7 cellular contexts compared by ENCODE assay signal in the genomic region with DNA sequence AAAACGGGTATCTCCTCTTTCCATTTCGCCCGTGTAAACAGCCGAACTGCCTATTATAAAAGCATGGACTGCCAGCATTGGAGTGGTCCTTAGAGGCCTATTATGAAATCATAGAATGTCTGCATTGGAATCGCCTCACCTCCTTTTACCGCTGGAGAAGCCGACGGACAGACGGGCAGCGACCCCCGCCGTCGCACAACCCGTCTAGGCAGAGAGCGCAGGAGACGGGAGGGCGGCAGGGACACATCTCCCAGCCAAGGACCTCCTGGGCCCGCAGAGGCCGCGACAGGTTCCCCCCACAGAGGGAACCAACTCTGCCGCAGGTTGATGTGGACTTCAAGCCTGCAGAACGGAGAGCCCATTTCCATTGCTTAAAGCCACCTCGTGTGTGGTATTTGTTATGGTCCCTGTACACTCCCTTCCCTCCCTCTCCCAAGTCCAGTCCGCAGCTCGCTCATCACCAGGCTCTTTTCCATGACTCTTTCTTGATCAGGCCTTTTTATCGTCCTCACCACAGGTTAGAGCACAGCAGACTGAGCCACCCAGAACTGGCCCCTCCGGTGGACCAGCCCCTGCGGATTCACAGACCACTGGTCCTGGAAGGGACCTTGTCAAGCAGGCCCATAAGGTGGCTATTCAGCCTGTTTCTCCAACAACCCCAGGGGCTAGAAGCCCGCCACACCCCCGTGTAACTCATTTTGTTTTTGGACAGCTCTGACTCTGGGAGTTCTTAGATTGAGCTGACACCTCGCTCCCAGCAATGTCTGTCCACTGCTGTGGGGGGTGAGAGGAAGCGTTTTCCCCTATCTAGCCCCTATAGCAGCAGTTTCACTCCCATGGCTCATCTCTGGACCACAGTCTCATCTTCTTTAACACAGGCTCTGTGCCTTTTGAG. TPM values are rescaled to one million over a fixed set of nuclear protein-coding genes. Genes with fewer than 3 reads are reported as not detected.
DNase-seq lines count a peak whose midpoint lies in the region; ATAC-seq, FAIRE-seq and TF ChIP-seq lines count a peak whose summit lies in the region.

No MANE protein-coding gene starts in this region.

- H3K79me2 ChIP-seq in KMS-11 (ENCODE audit: insufficient read depth, low read depth) (peaks cover 41% of the 10 kb centered on the region), mammary epithelial cell (ENCODE audit: insufficient read depth, low read length) (peaks cover 42% of the 10 kb centered on the region)

- WGBS in mammary epithelial cell (ENCODE audit: low coverage, missing lambda C conversion rate): 25% methylated on average over 31 of the region's 32 CpGs
- 37% methylated on average over 32 of the region's 32 CpGs for WGBS in liver
- WGBS in thyroid gland, 2 donors: 29 to 39% methylated on average over 24 to 31 of the region's 32 CpGs

- H3K27ac ChIP-seq in KMS-11: no peak overlapping the region; the same call in 1 of the 2 replicates
- H3K27ac ChIP-seq in mammary epithelial cell (ENCODE audit: insufficient read depth, low read depth, low read length): peak overlapping the region; percentile 36
- H3K27ac ChIP-seq in liver (ENCODE audit: low read depth in 1 of 2, low read length in 2 of 2): peak overlapping the region in 1 of 2 donors; percentile 86
- peak overlapping the region; percentile 83 to 88 (median 86) for H3K27ac ChIP-seq in thyroid gland

- in situ Hi-C loops in mammary epithelial cell (cut with MboI; ENCODE audit: low sequenced_read_pairs in 2 of 2): loop anchor here (10.0 to 25.0 kb wide), 4 partner anchors 279 to 882 kb away; a partner anchor contains a TSS

- H3K36me3 ChIP-seq in KMS-11 (ENCODE audit: insufficient read depth) (no peaks in the 10 kb centered on the region), mammary epithelial cell (ENCODE audit: insufficient read depth, low read length) (no peaks in the 10 kb centered on the region), liver (ENCODE audit: control insufficient read depth in 4 of 4, insufficient read depth in 3 of 4, low read depth in 1 of 4, low read length in 3 of 4) (no peaks in the 10 kb centered on the region), thyroid gland (no peaks in the 10 kb centered on the region)

- H2AFZ ChIP-seq in KMS-11 (ENCODE audit: low read depth) (peak overlapping the region; percentile 70), mammary epithelial cell (ENCODE audit: low read depth, low read length) (peak overlapping the region; percentile 99)

- TF ChIP-seq CTCF in KMS-11 (conservative IDR thresholded peaks at IDR 0.05; ENCODE audit: low read depth, low read length): no peak
- TF ChIP-seq CTCF in mammary epithelial cell (conservative IDR thresholded peaks at IDR 0.05 in 1 of 2, IDR thresholded peaks at IDR 0.05 in 1 of 2; ENCODE audit: extremely low read depth in 1 of 2, insufficient read depth in 1 of 2, low read depth in 1 of 2, low read length in 2 of 2): no peak
- no peak for TF ChIP-seq CTCF in liver (IDR thresholded peaks at IDR 0.05; ENCODE audit: low read depth, low read length, missing input control)
- TF ChIP-seq CTCF in thyroid gland (IDR thresholded peaks at IDR 0.05): no peak

- CTCF ChIA-PET in mammary epithelial cell (lab: Charles Lee; ENCODE audit: low non-redundant PET): no interaction called here

- H3K27me3 ChIP-seq in KMS-11 (ENCODE audit: insufficient read depth, low read depth): no peaks in the 10 kb centered on the region
- no peaks in the 10 kb centered on the region for H3K27me3 ChIP-seq in mammary epithelial cell (ENCODE audit: insufficient read depth, low read length)
- no peaks in the 10 kb centered on the region for H3K27me3 ChIP-seq in liver (ENCODE audit: control insufficient read depth in 4 of 4, insufficient read depth in 4 of 4, low read length in 3 of 4)
- H3K27me3 ChIP-seq in thyroid gland: no peaks in the 10 kb centered on the region

- H3K4me1 ChIP-seq in KMS-11 (ENCODE audit: low read depth, poor library complexity, severe bottlenecking) (peaks cover 71% of the 10 kb centered on the region), mammary epithelial cell (ENCODE audit: insufficient read depth, low read length) (peaks cover 26% of the 10 kb centered on the region), liver (ENCODE audit: control insufficient read depth in 4 of 4, insufficient read depth in 4 of 4, low read length in 3 of 4) (peaks cover 6 to 26% (median 10%) of the 10 kb centered on the region in 4 donors), thyroid gland (peaks cover 30 to 57% of the 10 kb centered on the region in 2 donors)

- dilution Hi-C loops in mammary epithelial cell (cut with HindIII; ENCODE audit: low sequenced_read_pairs): no loop called here

- H3K4me3 ChIP-seq in KMS-11 (IDR thresholded peaks at IDR 0.05; ENCODE audit: insufficient read depth, low read depth, low read length) (peak overlapping the region; percentile 45), mammary epithelial cell (replicated peaks in 1 of 3; ENCODE audit: insufficient read depth in 1 of 3, low read depth in 2 of 3, low read length in 3 of 3) (peak overlapping the region; percentile 76 to 93 (median 88)), liver (ENCODE audit: low read depth in 1 of 3, low read length in 3 of 3) (peak overlapping the region; percentile 71 to 95 (median 90)), thyroid gland (replicated peaks in 1 of 3) (peak overlapping the region in 2 of 3 donors; percentile 74 to 95)

- peak overlapping the region; percentile 72 for H3K4me2 ChIP-seq in KMS-11
- H3K4me2 ChIP-seq in mammary epithelial cell (ENCODE audit: insufficient read depth, low read depth, low read length): peak overlapping the region; percentile 91

- peak overlapping the region; percentile 78; the same call in 1 of the 2 replicates for H3K9ac ChIP-seq in KMS-11
- H3K9ac ChIP-seq in mammary epithelial cell (ENCODE audit: insufficient read depth, low read length): no peak overlapping the region
- peak overlapping the region in 1 of 2 donors; percentile 43 for H3K9ac ChIP-seq in liver (ENCODE audit: low read depth in 1 of 2, low read length in 2 of 2)

- DNase-seq in mammary epithelial cell (no peak), thyroid gland (peak in 1 of 2 donors; percentile 8), GM12891 (ENCODE audit: insufficient read length, low spot score) (no peak), COR-L47 (lab: John Stamatoyannopoulos, UW) (no peak)

- BruUV-seq in mammary epithelial cell (replicated peaks; lab: Mats Ljungman, UMichigan): no TSS peak

- no peak for TF ChIP-seq RAD21 in liver (IDR thresholded peaks at IDR 0.05)

- no peaks in the 10 kb centered on the region for H3K9me3 ChIP-seq in mammary epithelial cell (replicated peaks; ENCODE audit: insufficient read depth, low read length)
- H3K9me3 ChIP-seq in liver (ENCODE audit: control insufficient read depth in 4 of 4, low read length in 3 of 4): no peaks in the 10 kb centered on the region
- H3K9me3 ChIP-seq in thyroid gland: no peaks in the 10 kb centered on the region

- TF ChIP-seq POLR2A in thyroid gland (IDR thresholded peaks at IDR 0.05) (no peak), GM12891 (IDR thresholded peaks at IDR 0.05; ENCODE audit: low read depth, low read length) (no peak)

- FAIRE-seq in GM12891 (lab: Jason Lieb, UNC): no peak

- no peaks in the 10 kb centered on the region for H4K20me1 ChIP-seq in KMS-11 (ENCODE audit: insufficient read depth)
- no peaks in the 10 kb centered on the region for H4K20me1 ChIP-seq in mammary epithelial cell (ENCODE audit: insufficient read depth, low read length)

- intact Hi-C loops in mammary epithelial cell (cut with micrococcal nuclease) (loop anchor here (1.0 to 10.0 kb wide), 2 partner anchors 101 to 859 kb away; a partner anchor contains a TSS), thyroid gland (cut with DNase I) (loop anchor here (5.0 kb wide), 1 partner anchor 102 kb away; a partner anchor contains a TSS)

- ATAC-seq in GM19035 (IDR thresholded peaks at IDR 0.05; ENCODE audit: unreplicated experiment): peak; percentile 1

TF ChIP-seq in liver, 16 proteins besides CTCF, POLR2A, EP300 and RAD21:
- TF ChIP-seq, protein P1, sequence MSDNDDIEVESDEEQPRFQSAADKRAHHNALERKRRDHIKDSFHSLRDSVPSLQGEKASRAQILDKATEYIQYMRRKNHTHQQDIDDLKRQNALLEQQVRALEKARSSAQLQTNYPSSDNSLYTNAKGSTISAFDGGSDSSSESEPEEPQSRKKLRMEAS (IDR thresholded peaks at IDR 0.05): no peak
- TF ChIP-seq YY1 (IDR thresholded peaks at IDR 0.05): no peak

TF ChIP-seq in GM12891, 5 proteins besides CTCF, POLR2A, EP300 and RAD21:
- TF ChIP-seq TAF1 (IDR thresholded peaks at IDR 0.05; ENCODE audit: low read depth, low read length) (no peak), SPI1 (IDR thresholded peaks at IDR 0.05; ENCODE audit: low read depth, low read length) (no peak), PAX5 (IDR thresholded peaks at IDR 0.05; ENCODE audit: insufficient read depth, low read length, severe bottlenecking) (no peak), POLR2AphosphoS5 (IDR thresholded peaks at IDR 0.05; ENCODE audit: low read depth, low read length) (no peak), POU2F2 (IDR thresholded peaks at IDR 0.05; ENCODE audit: low read depth, low read length) (no peak)
TF ChIP-seq in GM12891: peak in this region for 0.

RNA-seq across cellular contexts. Expression of a gene that starts 0.8 kb away (rescaled TPM):
- total RNA-seq in mammary epithelial cell (100 to 1,000 TPM in 1 of 2 donors, 10 to 100 TPM in 1; 45.5 to 129 TPM), liver (10 to 100 TPM; 13.6 to 21.4 TPM), thyroid gland (100 to 1,000 TPM in 2 of 4 donors, 10 to 100 TPM in 2; 76.2 to 113 (median 99.9) TPM)
- polyA plus RNA-seq in mammary epithelial cell (11.5 TPM), liver (10 to 100 TPM in 1 of 2 donors, 1 to 10 TPM in 1; 9.3 to 18.5 TPM)
- polyA minus RNA-seq in mammary epithelial cell: 34.8 TPM
- 17.4 TPM for polyA plus RNA-seq in GM12891 (2012; ENCODE audit: low read depth, missing spikeins)

RNA-seq across cellular contexts. Expression of a gene that starts 39.9 kb away (rescaled TPM):
- total RNA-seq in mammary epithelial cell (10 to 100 TPM in 1 of 2 donors, not detected in 1; 31.7 TPM), liver (under 1 TPM in 1 of 2 donors, not detected in 1; 0.33 TPM), thyroid gland (100 to 1,000 TPM; 283 to 756 (median 407) TPM)
- polyA plus RNA-seq in mammary epithelial cell (0.86 TPM), liver (1 to 10 TPM in 1 of 2 donors, under 1 TPM in 1; 0.56 to 4.0 TPM)
- not detected for polyA minus RNA-seq in mammary epithelial cell
- 0.86 TPM for polyA plus RNA-seq in GM12891 (2012; ENCODE audit: low read depth, missing spikeins)

Comparison
In these comparisons a context has a peak if more than half of its experiments do, and no peak if none do; other contexts are left out.
1. RNA of a gene that starts 39.9 kb away (total RNA-seq): 283 to 756 TPM in thyroid gland; 31.7 TPM in mammary epithelial cell and 0.33 TPM in liver; every median in the first group is over 4 times any median in the second.
2. Peak in every context shown above with its lines, with median percentiles within 50 percentile points of each other: H3K4me3 ChIP-seq.